Comparison of ENCODE assay signal across 26 cellular contexts in the genomic region with DNA sequence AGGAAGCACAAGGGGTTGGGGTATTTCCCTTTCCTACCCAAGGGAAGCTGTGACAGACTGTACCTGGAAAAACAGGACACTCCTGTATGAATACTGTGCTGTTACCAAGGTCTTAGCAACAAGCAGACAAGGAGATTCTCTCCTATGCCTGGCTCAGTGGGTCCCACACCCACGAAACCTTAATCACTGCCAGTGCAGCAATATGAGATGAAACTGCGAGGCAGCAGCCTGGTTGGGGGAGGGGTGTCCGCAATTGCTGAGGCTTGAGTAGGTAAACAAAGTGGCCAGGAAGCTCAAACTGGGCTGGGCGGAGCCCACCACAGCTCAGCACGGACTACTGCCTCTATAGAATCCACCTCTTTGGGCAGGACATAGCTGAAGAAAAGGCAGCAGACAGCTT.
"Had no signal": no experiment of that assay in that cellular context is flagged by ENCODE, and none has a peak within 500 bp of the region (broad histone marks: within the 10 kb centered on the region; RNA-seq: fewer than 3 reads in every experiment).

No MANE protein-coding gene starts in this region.

- H3K4me3 Mint-ChIP-seq: activated CD4-positive, alpha-beta T cell treated with anti-CD3 and anti-CD28 coated beads, Interleukin-2, amount 10 ng/mL, durations not matched to agents 7 days and 5 days; activated CD8-positive, alpha-beta T cell treated with anti-CD3 and anti-CD28 coated beads for 36 hours; immature natural killer cell; mesothelial cell of epicardium; T-helper 17 cell had no signal

- H3K27me3 Mint-ChIP-seq: activated CD4-positive, alpha-beta T cell treated with anti-CD3 and anti-CD28 coated beads, Interleukin-2, amount 10 ng/mL, durations not matched to agents 7 days and 5 days; activated CD8-positive, alpha-beta T cell treated with anti-CD3 and anti-CD28 coated beads for 36 hours; T-helper 17 cell had no signal

- DNase-seq: activated CD4-positive, alpha-beta T cell treated with anti-CD3 and anti-CD28 coated beads for 1 hour; activated CD4-positive, alpha-beta T cell treated with anti-CD3 and anti-CD28 coated beads, Interleukin-2, amount 10 ng/mL, durations not matched to agents 7 days and 5 days; activated CD8-positive, alpha-beta T cell treated with anti-CD3 and anti-CD28 coated beads for 36 hours; activated T-cell treated with anti-CD3 and anti-CD28 coated beads, Interleukin-2, amount 50 U/mL, for 48 hours; colonic mucosa; effector CD8-positive, alpha-beta T cell; foreskin fibroblast; head of caudate nucleus; hippocampal formation; immature natural killer cell; kidney; left colon; naive thymus-derived CD4-positive, alpha-beta T cell; occipital lobe; stimulated activated CD4-positive, alpha-beta T cell treated with anti-CD3 and anti-CD28 coated beads, Interleukin-15, amount 100 ng/mL, for 24 hours; stimulated activated naive CD4-positive, alpha-beta T cell; T-helper 17 cell; T1000; tibial artery; upper lobe of right lung had no signal

- H3K4me3 ChIP-seq: colonic mucosa, right atrium auricular region, suprapubic skin, tibial artery, upper lobe of right lung had no signal

- H3K27me3 ChIP-seq: colonic mucosa, right atrium auricular region, suprapubic skin, tibial artery, upper lobe of right lung had no signal

- H3K27ac ChIP-seq: colonic mucosa, parathyroid adenoma, right atrium auricular region, suprapubic skin, tibial artery, upper lobe of right lung had no signal

- H3K27ac Mint-ChIP-seq: activated CD4-positive, alpha-beta T cell treated with anti-CD3 and anti-CD28 coated beads, Interleukin-2, amount 10 ng/mL, durations not matched to agents 7 days and 5 days; activated CD8-positive, alpha-beta T cell treated with anti-CD3 and anti-CD28 coated beads for 36 hours; activated naive CD4-positive, alpha-beta T cell treated with anti-CD3 and anti-CD28 coated beads, Interleukin-2, amount 50 U/mL, for 72 hours; activated T-helper 2 cell treated with anti-CD3 and anti-CD28 coated beads, Interferon-gamma antibody, Interleukin-2, Interleukin-4, amounts not matched to agents 10 μg/mL and 5 μg/mL and 100 μg/mL, durations not matched to agents 14 hours and 24 hours and 36 hours; immature natural killer cell; mesothelial cell of epicardium; T-helper 17 cell had no signal

- ATAC-seq: activated CD8-positive, alpha-beta T cell treated with anti-CD3 and anti-CD28 coated beads for 36 hours; activated naive CD4-positive, alpha-beta T cell treated with anti-CD3 and anti-CD28 coated beads, Interleukin-2, amount 50 U/mL, for 72 hours; left colon; naive thymus-derived CD4-positive, alpha-beta T cell; T-helper 17 cell; upper lobe of right lung had no signal

- H3K4me1 ChIP-seq: colonic mucosa, parathyroid adenoma, right atrium auricular region, suprapubic skin, upper lobe of right lung had no signal

- H3K9me3 ChIP-seq: colonic mucosa had no signal

- H3K36me3 ChIP-seq: colonic mucosa, right atrium auricular region, suprapubic skin, upper lobe of right lung had no signal
